Comparison of ENCODE assay signal across 8 cellular contexts in genomic region chr11:45105233-45105992, GRCh38. TPM values are rescaled to one million over a fixed set of nuclear protein-coding genes. Genes with fewer than 3 reads are reported as not detected.
DNase-seq lines count a peak whose midpoint lies in the region; ATAC-seq and TF ChIP-seq lines count a peak whose summit lies in the region.

No MANE protein-coding gene starts in this region.

- in situ Hi-C loops in transverse colon (cut with MboI; ENCODE audit: low pct_ligation_motif_present in 1 of 4, low pct_unique_long_range_greater_than_20kb in 1 of 4, low sequenced_read_pairs in 3 of 4), result loop anchor here in 2 of 4 donors (5.0 to 10.0 kb wide), 2 partner anchors 168 to 229 kb away; no protein-coding TSS in a partner anchor

- H3K27me3 Mint-ChIP-seq in osteocyte (ENCODE audit: unreplicated experiment), result peaks cover 1% of the 10 kb centered on the region

- H3K4me1 ChIP-seq in foreskin keratinocyte (no peaks in the 10 kb centered on the region), transverse colon (peaks cover 0 to 12% (median 0%) of the 10 kb centered on the region in 4 donors)

- H3K27ac ChIP-seq in foreskin keratinocyte (no peak overlapping the region), transverse colon (no peak overlapping the region)

- no peak overlapping the region for H3K27ac Mint-ChIP-seq in osteocyte (ENCODE audit: unreplicated experiment)

- TF ChIP-seq CTCF in GM12864 (IDR thresholded peaks at IDR 0.05; ENCODE audit: low read depth, low read length, missing control alignments), result peak; percentile 96
- peak; percentile 89 for TF ChIP-seq CTCF in foreskin keratinocyte (conservative IDR thresholded peaks at IDR 0.05)
- peak; percentile 95 for TF ChIP-seq CTCF in osteocyte (IDR thresholded peaks at IDR 0.05)
- TF ChIP-seq CTCF in transverse colon (IDR thresholded peaks at IDR 0.05), result peak; percentile 89 to 97 (median 94)

- TF ChIP-seq POLR2A in transverse colon (IDR thresholded peaks at IDR 0.05), result no peak

- H3K4me3 ChIP-seq in GM12864 (ENCODE audit: low read depth, low read length), result no peak overlapping the region
- H3K4me3 ChIP-seq in transverse colon, result no peak overlapping the region

- DNase-seq in GM12864 (ENCODE audit: low read depth) (peak; percentile 3), LHCN-M2 (ENCODE audit: low read depth) (peak; percentile 88), RPMI7951 (ENCODE audit: low read depth) (peak; percentile 42), foreskin keratinocyte (no peak), osteocyte (ENCODE audit: extremely low spot score, unreplicated experiment) (peak; percentile 94), transverse colon (peak; percentile 68)
- DNase-seq in activated effector memory CD4-positive, alpha-beta T cell treated with Interleukin-2 at 50 U/mL for 16 hours, result peak; percentile 44

- no peaks in the 10 kb centered on the region for H3K9me3 Mint-ChIP-seq in osteocyte (ENCODE audit: unreplicated experiment)

- WGBS in transverse colon (ENCODE audit: low coverage in 1 of 2), 2 donors, result 0 to 54% methylated on average over 1 to 5 of the region's 7 CpGs

- no peaks in the 10 kb centered on the region for H3K36me3 ChIP-seq in transverse colon

- no peak for TF ChIP-seq EP300 in transverse colon (IDR thresholded peaks at IDR 0.05; ENCODE audit: low read depth)

- H3K4me1 Mint-ChIP-seq in osteocyte (ENCODE audit: unreplicated experiment), result peaks cover 19% of the 10 kb centered on the region

- ATAC-seq in foreskin keratinocyte (peak; percentile 54), GM21367 (IDR thresholded peaks at IDR 0.05; ENCODE audit: unreplicated experiment) (no peak)

- H3K36me3 Mint-ChIP-seq in osteocyte (ENCODE audit: unreplicated experiment), result no peaks in the 10 kb centered on the region

- H3K4me3 Mint-ChIP-seq in osteocyte (ENCODE audit: unreplicated experiment), result no peak overlapping the region

- intact Hi-C loops in transverse colon (cut with DNase I; ENCODE audit: low total_unique reads), result no loop called here

- H3K9me3 ChIP-seq in transverse colon, result no peaks in the 10 kb centered on the region

- H3K27me3 ChIP-seq in foreskin keratinocyte (no peaks in the 10 kb centered on the region), transverse colon (peaks cover 11% of the 10 kb centered on the region)

RNA-seq across cellular contexts. Expression of gene PRDM11, which starts 41.0 kb away (rescaled TPM):
- total RNA-seq in LHCN-M2 (2014; rRNA removed) (3.8 and 4.6 TPM in 2 replicates), foreskin keratinocyte (5.7 and 6.2 TPM in 2 replicates), osteocyte (22.9 and 25.4 TPM in 2 replicates), transverse colon (10 to 100 TPM in 1 of 4 donors, 1 to 10 TPM in 3; 5.0 to 11.2 (median 7.9) TPM)
- 4.5 TPM for polyA plus RNA-seq in LHCN-M2 (2012)
- total RNA-seq in RPMI7951 (2014; rRNA removed; shearing (Covaris generic)), result 2.0 and 2.9 TPM in 2 replicates
- 2.6 and 3.3 TPM in 2 replicates for polyA plus RNA-seq in foreskin keratinocyte

Comparison
In these comparisons a context has a peak if more than half of its experiments do, and no peak if none do; other contexts are left out.
1. DNase-seq: peak in GM12864 (single experiment), LHCN-M2 (single experiment), RPMI7951 (single experiment), activated effector memory CD4-positive, alpha-beta T cell treated with Interleukin-2 at 50 U/mL for 16 hours (single experiment), osteocyte (single experiment) and transverse colon (single experiment); none in foreskin keratinocyte (0 of 2).
2. Peak in every context shown above with its lines, with median percentiles within 50 percentile points of each other: CTCF ChIP-seq.